19 cellular contexts compared by ENCODE assay signal in genomic region chr11:122681070-122681469, GRCh38.
"Had no signal": no experiment of that assay in that cellular context is flagged by ENCODE, and none has a peak within 500 bp of the region (broad histone marks: within the 10 kb centered on the region; RNA-seq: fewer than 3 reads in every experiment).

No MANE protein-coding gene starts in this region.

- H3K4me3 ChIP-seq: gastrocnemius medialis, heart left ventricle, spleen, testis, uterus had no signal

- H3K27me3 Mint-ChIP-seq: activated CD4-positive, alpha-beta memory T cell treated with anti-CD3 and anti-CD28 coated beads for 36 hours; activated naive CD4-positive, alpha-beta T cell treated with anti-CD3 and anti-CD28 coated beads, Interleukin-2, amount 10 ng/mL, durations not matched to agents 7 days and 5 days; naive B cell had no signal

- ATAC-seq: gastrocnemius medialis, heart left ventricle, left ventricle myocardium superior had no signal

- H3K4me1 ChIP-seq: gastrocnemius medialis, testis, uterus had no signal

- H3K27me3 ChIP-seq: heart left ventricle, spleen, testis, uterus had no signal

- H3K9me3 ChIP-seq: gastrocnemius medialis, heart left ventricle, spleen, testis, uterus had no signal

- H3K36me3 ChIP-seq: gastrocnemius medialis, heart left ventricle, uterus had no signal

- H3K27ac ChIP-seq: gastrocnemius medialis, heart left ventricle, testis, uterus had no signal

- H3K36me3 Mint-ChIP-seq: activated CD4-positive, alpha-beta memory T cell treated with anti-CD3 and anti-CD28 coated beads for 36 hours; naive B cell had no signal

- H3K4me3 Mint-ChIP-seq: activated CD4-positive, alpha-beta memory T cell treated with anti-CD3 and anti-CD28 coated beads for 36 hours; activated naive CD4-positive, alpha-beta T cell treated with anti-CD3 and anti-CD28 coated beads, Interleukin-2, amount 10 ng/mL, durations not matched to agents 7 days and 5 days; naive B cell; T-helper 1 cell treated with Interleukin-12 subunit alpha and Interleukin-12 subunit beta and Interleukin-4 antibody, amounts not matched to agents 30 μg/mL and 1 μg/mL, for 36 hours had no signal

- H3K9me3 Mint-ChIP-seq: activated CD4-positive, alpha-beta memory T cell treated with anti-CD3 and anti-CD28 coated beads for 36 hours; activated naive CD4-positive, alpha-beta T cell treated with anti-CD3 and anti-CD28 coated beads, Interleukin-2, amount 10 ng/mL, durations not matched to agents 7 days and 5 days; naive B cell; T-helper 1 cell treated with Interleukin-12 subunit alpha and Interleukin-12 subunit beta and Interleukin-4 antibody, amounts not matched to agents 30 μg/mL and 1 μg/mL, for 36 hours had no signal

- H3K27ac Mint-ChIP-seq: activated CD4-positive, alpha-beta memory T cell treated with anti-CD3 and anti-CD28 coated beads for 36 hours; activated naive CD4-positive, alpha-beta T cell treated with anti-CD3 and anti-CD28 coated beads, Interleukin-2, amount 10 ng/mL, durations not matched to agents 7 days and 5 days; T-helper 1 cell treated with Interleukin-12 subunit alpha and Interleukin-12 subunit beta and Interleukin-4 antibody, amounts not matched to agents 30 μg/mL and 1 μg/mL, for 36 hours had no signal

- DNase-seq: activated CD4-positive, alpha-beta memory T cell treated with anti-CD3 and anti-CD28 coated beads for 36 hours; activated CD4-positive, alpha-beta T cell treated with anti-CD3 and anti-CD28 coated beads for 48 hours; activated CD4-positive, CD25-positive, alpha-beta regulatory T cell; activated effector memory CD4-positive, alpha-beta T cell treated with Interleukin-2 at 50 U/mL for 16 hours; activated naive CD4-positive, alpha-beta T cell treated with anti-CD3 and anti-CD28 coated beads, Interleukin-2, amount 10 ng/mL, durations not matched to agents 7 days and 5 days; activated T-cell treated with anti-CD3 and anti-CD28 coated beads, Interleukin-2, amount 50 U/mL, for 48 hours; gastrocnemius medialis; heart left ventricle; left ventricle myocardium superior; naive B cell; occipital lobe; spleen; stimulated activated CD4-positive, alpha-beta T cell treated with anti-CD3 and anti-CD28 coated beads, Interleukin-4, amount 100 ng/mL, for 1 hour; stimulated activated naive CD4-positive, alpha-beta T cell; T1000; testis; trophoblast cell; uterus had no signal
